8 cellular contexts compared by ENCODE assay signal in the genomic region with DNA sequence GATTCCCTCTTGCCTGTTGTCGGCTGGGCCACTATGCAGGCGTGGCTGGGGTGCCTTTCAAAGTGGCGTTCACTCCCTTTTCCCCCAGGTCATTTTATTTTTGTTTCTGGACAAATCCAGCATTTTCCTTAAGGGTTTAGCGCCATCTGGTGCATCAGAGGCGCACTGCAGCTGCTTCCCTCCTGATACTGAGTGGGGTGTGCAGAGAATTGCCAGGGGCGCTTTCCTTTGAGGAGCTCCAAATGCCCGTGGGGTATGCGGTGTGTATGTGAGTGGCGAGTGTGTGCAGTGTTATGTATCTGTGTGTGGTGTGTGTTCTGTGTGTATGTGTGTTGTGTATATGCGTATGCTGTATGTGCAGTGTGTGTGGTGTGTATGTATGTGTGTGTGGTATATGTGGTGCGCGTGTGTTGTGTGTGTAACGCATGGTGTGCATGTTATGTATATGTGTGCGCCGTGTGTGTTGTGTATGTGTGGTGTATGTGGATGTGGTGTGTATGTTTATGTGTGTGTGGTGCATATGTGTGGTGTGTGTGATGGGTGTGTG.
A peak's percentile ranks its signal among the peaks of the same experiment; 100 is the strongest.
DNase-seq lines count a peak whose midpoint lies in the region; ATAC-seq, FAIRE-seq and TF ChIP-seq lines count a peak whose summit lies in the region.

No MANE protein-coding gene starts in this region.

- H3K36me3 Mint-ChIP-seq in activated CD4-positive, alpha-beta memory T cell treated with anti-CD3 and anti-CD28 coated beads, Interleukin-2, amount 10 ng/mL, durations not matched to agents 7 days and 5 days (ENCODE audit: low read depth) = no peaks in the 10 kb centered on the region

- no peaks in the 10 kb centered on the region; a peak in 1 of 7 replicates for H3K27me3 ChIP-seq in H1 (replicated peaks in 1 of 4; ENCODE audit: control insufficient read depth in 3 of 4, extremely low read depth in 1 of 4, insufficient read depth in 3 of 4, low read length in 3 of 4)

- peak overlapping the region; percentile 72; the same call in 1 of the 2 replicates for H2AK5ac ChIP-seq in H1 (ENCODE audit: low read depth, low read length)

- no peaks in the 10 kb centered on the region for H3K36me3 ChIP-seq in H1 (ENCODE audit: control insufficient read depth in 2 of 4, insufficient read depth in 4 of 4, low read length in 3 of 4)

- no peak overlapping the region for H4K5ac ChIP-seq in H1 (ENCODE audit: insufficient read length, low read depth, low read length)

- no peak overlapping the region for H3K27ac ChIP-seq in H1 (ENCODE audit: low read depth, low read length)

- peak; percentile 94 for TF ChIP-seq RAD21 in H1 (IDR thresholded peaks at IDR 0.05 in 1 of 2, conservative IDR thresholded peaks at IDR 0.05 in 1 of 2; ENCODE audit: low read depth in 2 of 2, low read length in 2 of 2)

- H3K56ac ChIP-seq in H1 (replicated peaks; ENCODE audit: insufficient read length, low read depth, low read length) = peak overlapping the region; percentile 98

- no peak overlapping the region for H3K23ac ChIP-seq in H1 (ENCODE audit: insufficient read length)

- peak overlapping the region; percentile 1; the same call in 1 of the 2 replicates for H2BK15ac ChIP-seq in H1 (ENCODE audit: low read length)

- no peak overlapping the region for H2AFZ ChIP-seq in H1 (ENCODE audit: low read length)

- peaks cover 7% of the 10 kb centered on the region; the same call in 1 of the 2 replicates for H3K23me2 ChIP-seq in H1 (ENCODE audit: low read depth, low read length)

- no peak overlapping the region for H3K4me2 ChIP-seq in H1 (ENCODE audit: insufficient read depth in 1 of 2, low read depth in 2 of 2, low read length in 2 of 2)

- POLR2A ChIA-PET in GM10248 (lab: Yijun Ruan, JAX) = no interaction called here
- POLR2A ChIA-PET in activated CD4-positive, alpha-beta memory T cell treated with anti-CD3 and anti-CD28 coated beads, Interleukin-2, amount 10 ng/mL, durations not matched to agents 7 days and 5 days (lab: Charles Lee) = no interaction called here
- POLR2A ChIA-PET in H1 (lab: Charles Lee; ENCODE audit: partially characterized antibody) = interaction anchor here (0.6 kb wide), 1 partner anchor 53 kb away, joined by 3 read pairs; no protein-coding TSS in a partner anchor

- no peak overlapping the region for H3K18ac ChIP-seq in H1 (ENCODE audit: extremely low read depth, low read length)

- CTCF ChIA-PET in GM10248 (lab: Yijun Ruan, JAX) = interaction anchor here (0.7 to 9.9 kb wide), 41 partner anchors 8 to 856 kb away, joined by 3 to 249 read pairs (median 4); a partner anchor contains a TSS
- CTCF ChIA-PET in activated CD4-positive, alpha-beta memory T cell treated with anti-CD3 and anti-CD28 coated beads, Interleukin-2, amount 10 ng/mL, durations not matched to agents 7 days and 5 days (lab: Charles Lee) = interaction anchor here (0.6 to 8.0 kb wide), 24 partner anchors 9 to 854 kb away, joined by 3 to 363 read pairs (median 3); a partner anchor contains a TSS
- CTCF ChIA-PET in H1 (lab: Charles Lee; ENCODE audit: partially characterized antibody) = interaction anchor here (0.5 to 7.3 kb wide), 58 partner anchors 8 to 631 kb away, joined by 3 to 113 read pairs (median 4); no protein-coding TSS in a partner anchor

- H3K79me1 ChIP-seq in H1 (ENCODE audit: low read depth, low read length) = no peaks in the 10 kb centered on the region

- TF ChIP-seq CTCF in GM10248 (IDR thresholded peaks at IDR 0.05; ENCODE audit: control extremely low read depth, extremely low read depth, low read depth, missing control alignments) (peak; percentile 98), H1 (IDR thresholded peaks at IDR 0.05; ENCODE audit: control extremely low read depth in 1 of 3, insufficient read depth in 1 of 3, low read depth in 1 of 3, low read length in 3 of 3) (peak; percentile 80 to 88 (median 85))

- no peak overlapping the region for H4K91ac ChIP-seq in H1 (replicated peaks; ENCODE audit: insufficient read length, low read length)

- peak; percentile 46 for ATAC-seq in HG02610 (IDR thresholded peaks at IDR 0.05; ENCODE audit: unreplicated experiment)
- ATAC-seq in GM21381 (IDR thresholded peaks at IDR 0.05; ENCODE audit: unreplicated experiment) = no peak

- no peaks in the 10 kb centered on the region for H3K9me3 ChIP-seq in H1 (ENCODE audit: insufficient read depth in 2 of 2, low read depth in 1 of 2, low read length in 1 of 2)

- H3K9me3 Mint-ChIP-seq in activated CD4-positive, alpha-beta memory T cell treated with anti-CD3 and anti-CD28 coated beads, Interleukin-2, amount 10 ng/mL, durations not matched to agents 7 days and 5 days = no peaks in the 10 kb centered on the region

- H3K4ac ChIP-seq in H1 (replicated peaks; ENCODE audit: insufficient read length, low read depth, low read length) = peak overlapping the region; percentile 44

- peak overlapping the region; percentile 41 for H2BK12ac ChIP-seq in H1 (ENCODE audit: low read depth, low read length)

- 0 out of 2 replicates have a peak overlapping the region, but pooled peaks have one; percentile 8 for H2BK5ac ChIP-seq in H1 (ENCODE audit: low read depth, low read length)

- no peak overlapping the region for H4K8ac ChIP-seq in H1 (ENCODE audit: extremely low read depth, insufficient read depth, low read length)

- H4K20me1 ChIP-seq in H1 (replicated peaks in 1 of 2; ENCODE audit: control insufficient read depth in 1 of 2, insufficient read depth in 2 of 2, low read length in 2 of 2) = peaks cover 0 to 6% of the 10 kb centered on the region in 2 experiments

- H3K27me3 Mint-ChIP-seq in activated CD4-positive, alpha-beta memory T cell treated with anti-CD3 and anti-CD28 coated beads, Interleukin-2, amount 10 ng/mL, durations not matched to agents 7 days and 5 days = no peaks in the 10 kb centered on the region

- WGBS in H1 (ENCODE audit: extremely low coverage in 1 of 2, insufficient coverage in 1 of 2, insufficient read length in 1 of 2, insufficient replicate concordance in 2 of 2, low coverage in 1 of 2, low lambda C conversion rate in 2 of 2, missing lambda C conversion rate in 1 of 2), 2 experiments = 63% methylated on average over 15 of the region's 15 CpGs; no CpG with 5 or more reads in 1 of the 2 experiments

- no peak overlapping the region for H3K27ac Mint-ChIP-seq in activated CD4-positive, alpha-beta memory T cell treated with anti-CD3 and anti-CD28 coated beads, Interleukin-2, amount 10 ng/mL, durations not matched to agents 7 days and 5 days

- H2BK20ac ChIP-seq in H1 (ENCODE audit: low read length) = no peak overlapping the region

- H3K4me1 ChIP-seq in H1 (replicated peaks in 1 of 4; ENCODE audit: control insufficient read depth in 3 of 4, insufficient read depth in 4 of 4, low read length in 3 of 4) = no peaks in the 10 kb centered on the region; a peak in 2 of 7 replicates

- no peak for TF ChIP-seq EP300 in H1 (IDR thresholded peaks at IDR 0.05; ENCODE audit: borderline replicate concordance in 1 of 2, low read depth in 2 of 2, low read length in 2 of 2)

- no peak overlapping the region for H3K9ac ChIP-seq in H1 (replicated peaks in 1 of 4; ENCODE audit: extremely low read depth in 1 of 4, low read depth in 3 of 4, low read length in 3 of 4)

- DNase-seq in GM10248 (ENCODE audit: extremely low spot score) (peak; percentile 55), NCI-H524 treated with DMSO at 0.1 percent for 48 hours (lab: John Stamatoyannopoulos, UW) (peak; percentile 35), H1 (ENCODE audit: low read depth in 1 of 2, low spot score in 2 of 2) (peak; percentile 34 to 95), midbrain (lab: John Stamatoyannopoulos, UW) (peak; percentile 76)
- peak; percentile 62 for DNase-seq in activated CD4-positive, alpha-beta memory T cell treated with anti-CD3 and anti-CD28 coated beads, Interleukin-2, amount 10 ng/mL, durations not matched to agents 7 days and 5 days
- DNase-seq in stimulated activated CD8-positive, alpha-beta memory T cell treated with anti-CD3 and anti-CD28 coated beads, Interleukin-4, amount 100 ng/mL, for 24 hours (ENCODE audit: low read depth) = peak; percentile 42

- no peak for TF ChIP-seq POLR2A in H1 (IDR thresholded peaks at IDR 0.05; ENCODE audit: control extremely low read depth in 1 of 2, low read depth in 2 of 2, low read length in 2 of 2)

- H3K14ac ChIP-seq in H1 (ENCODE audit: insufficient read length) = no peak overlapping the region

- H3K4me3 ChIP-seq in H1 (ENCODE audit: extremely low read depth in 1 of 4, insufficient read depth in 2 of 4, low read depth in 3 of 4, low read length in 4 of 4) = no peak overlapping the region

- FAIRE-seq in H1 (lab: Jason Lieb, UNC) = peak; percentile 78

- H2BK120ac ChIP-seq in H1 (replicated peaks; ENCODE audit: low read depth, low read length) = no peak overlapping the region

- no peak overlapping the region for H3K4me3 Mint-ChIP-seq in activated CD4-positive, alpha-beta memory T cell treated with anti-CD3 and anti-CD28 coated beads, Interleukin-2, amount 10 ng/mL, durations not matched to agents 7 days and 5 days

- H3K79me2 ChIP-seq in H1 (ENCODE audit: control insufficient read depth in 1 of 2, insufficient read depth in 2 of 2, low read length in 2 of 2) = no peaks in the 10 kb centered on the region; a peak in 1 of 4 replicates

- H3K4me1 Mint-ChIP-seq in activated CD4-positive, alpha-beta memory T cell treated with anti-CD3 and anti-CD28 coated beads, Interleukin-2, amount 10 ng/mL, durations not matched to agents 7 days and 5 days = no peaks in the 10 kb centered on the region

TF ChIP-seq in H1, 55 proteins besides CTCF, POLR2A, EP300 and RAD21:
- TF ChIP-seq RXRA (IDR thresholded peaks at IDR 0.05; ENCODE audit: insufficient read depth, low read depth, low read length) (no peak), BACH1 (IDR thresholded peaks at IDR 0.05; ENCODE audit: low read length) (no peak), POU5F1 (IDR thresholded peaks at IDR 0.05; ENCODE audit: low read depth, low read length) (no peak), KDM1A (IDR thresholded peaks at IDR 0.05; ENCODE audit: borderline replicate concordance, low read length) (no peak), RFX5 (IDR thresholded peaks at IDR 0.05; ENCODE audit: borderline replicate concordance, low read depth, low read length) (no peak), HDAC2 (IDR thresholded peaks at IDR 0.05; ENCODE audit: borderline replicate concordance in 1 of 2, low read depth in 2 of 2, low read length in 2 of 2) (0 out of 4 replicates have a peak, but pooled peaks of 1 of the 2 experiments have one; percentile 20)
